ENCODE assay signal across 1 cellular context in the genomic region with DNA sequence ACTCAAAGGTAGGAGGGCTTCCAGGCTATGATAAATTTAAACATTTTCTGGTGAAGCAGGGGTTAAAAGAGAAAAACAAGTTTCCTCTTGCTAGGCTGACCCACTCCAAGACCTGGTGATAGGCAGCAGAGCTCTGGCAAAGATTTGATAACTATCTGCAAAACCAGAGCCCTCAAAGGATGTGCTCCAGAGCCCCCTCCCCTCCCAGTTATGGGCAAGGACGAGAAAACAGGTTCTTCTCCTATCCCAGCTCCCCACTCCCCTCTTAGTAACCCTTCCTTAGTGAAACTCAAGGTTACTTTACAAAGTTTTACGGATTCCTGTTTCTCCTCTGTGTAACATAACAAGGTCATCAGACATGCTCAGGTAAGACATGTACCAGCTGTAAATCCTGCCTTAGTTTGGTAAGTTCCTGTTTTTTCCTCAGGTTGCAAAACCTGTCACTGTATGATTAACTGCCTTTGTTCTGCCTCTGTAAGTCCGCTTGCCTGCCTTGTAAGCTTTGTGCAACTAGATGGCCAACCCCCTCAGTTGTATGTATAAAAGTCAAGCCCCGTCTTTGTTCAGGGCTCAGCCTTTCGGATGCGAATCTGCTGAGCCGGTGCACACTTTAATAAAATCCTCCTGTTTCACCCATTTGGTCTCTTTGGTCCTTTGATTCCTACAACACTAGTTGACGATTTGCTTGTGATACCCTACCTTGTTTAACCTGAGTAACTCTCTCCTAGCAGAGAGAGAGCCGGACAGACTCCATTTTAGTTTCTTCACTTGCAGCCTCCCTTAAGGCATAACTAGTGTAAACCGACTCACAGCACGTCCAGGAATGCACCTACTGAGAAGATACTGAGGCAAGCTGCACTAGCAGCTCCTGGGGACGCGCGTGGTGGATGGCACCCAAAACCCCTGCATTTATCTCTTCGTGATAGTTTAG.
TF ChIP-seq lines count a peak whose summit lies in the region.

No MANE protein-coding gene starts in this region.

TF ChIP-seq in GM23338, 12 proteins besides CTCF, POLR2A, EP300 and RAD21 (continued from another document):
- TF ChIP-seq, protein P1, sequence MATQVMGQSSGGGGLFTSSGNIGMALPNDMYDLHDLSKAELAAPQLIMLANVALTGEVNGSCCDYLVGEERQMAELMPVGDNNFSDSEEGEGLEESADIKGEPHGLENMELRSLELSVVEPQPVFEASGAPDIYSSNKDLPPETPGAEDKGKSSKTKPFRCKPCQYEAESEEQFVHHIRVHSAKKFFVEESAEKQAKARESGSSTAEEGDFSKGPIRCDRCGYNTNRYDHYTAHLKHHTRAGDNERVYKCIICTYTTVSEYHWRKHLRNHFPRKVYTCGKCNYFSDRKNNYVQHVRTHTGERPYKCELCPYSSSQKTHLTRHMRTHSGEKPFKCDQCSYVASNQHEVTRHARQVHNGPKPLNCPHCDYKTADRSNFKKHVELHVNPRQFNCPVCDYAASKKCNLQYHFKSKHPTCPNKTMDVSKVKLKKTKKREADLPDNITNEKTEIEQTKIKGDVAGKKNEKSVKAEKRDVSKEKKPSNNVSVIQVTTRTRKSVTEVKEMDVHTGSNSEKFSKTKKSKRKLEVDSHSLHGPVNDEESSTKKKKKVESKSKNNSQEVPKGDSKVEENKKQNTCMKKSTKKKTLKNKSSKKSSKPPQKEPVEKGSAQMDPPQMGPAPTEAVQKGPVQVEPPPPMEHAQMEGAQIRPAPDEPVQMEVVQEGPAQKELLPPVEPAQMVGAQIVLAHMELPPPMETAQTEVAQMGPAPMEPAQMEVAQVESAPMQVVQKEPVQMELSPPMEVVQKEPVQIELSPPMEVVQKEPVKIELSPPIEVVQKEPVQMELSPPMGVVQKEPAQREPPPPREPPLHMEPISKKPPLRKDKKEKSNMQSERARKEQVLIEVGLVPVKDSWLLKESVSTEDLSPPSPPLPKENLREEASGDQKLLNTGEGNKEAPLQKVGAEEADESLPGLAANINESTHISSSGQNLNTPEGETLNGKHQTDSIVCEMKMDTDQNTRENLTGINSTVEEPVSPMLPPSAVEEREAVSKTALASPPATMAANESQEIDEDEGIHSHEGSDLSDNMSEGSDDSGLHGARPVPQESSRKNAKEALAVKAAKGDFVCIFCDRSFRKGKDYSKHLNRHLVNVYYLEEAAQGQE (IDR thresholded peaks at IDR 0.05; ENCODE audit: unreplicated experiment): no peak
- TF ChIP-seq, protein P2, sequence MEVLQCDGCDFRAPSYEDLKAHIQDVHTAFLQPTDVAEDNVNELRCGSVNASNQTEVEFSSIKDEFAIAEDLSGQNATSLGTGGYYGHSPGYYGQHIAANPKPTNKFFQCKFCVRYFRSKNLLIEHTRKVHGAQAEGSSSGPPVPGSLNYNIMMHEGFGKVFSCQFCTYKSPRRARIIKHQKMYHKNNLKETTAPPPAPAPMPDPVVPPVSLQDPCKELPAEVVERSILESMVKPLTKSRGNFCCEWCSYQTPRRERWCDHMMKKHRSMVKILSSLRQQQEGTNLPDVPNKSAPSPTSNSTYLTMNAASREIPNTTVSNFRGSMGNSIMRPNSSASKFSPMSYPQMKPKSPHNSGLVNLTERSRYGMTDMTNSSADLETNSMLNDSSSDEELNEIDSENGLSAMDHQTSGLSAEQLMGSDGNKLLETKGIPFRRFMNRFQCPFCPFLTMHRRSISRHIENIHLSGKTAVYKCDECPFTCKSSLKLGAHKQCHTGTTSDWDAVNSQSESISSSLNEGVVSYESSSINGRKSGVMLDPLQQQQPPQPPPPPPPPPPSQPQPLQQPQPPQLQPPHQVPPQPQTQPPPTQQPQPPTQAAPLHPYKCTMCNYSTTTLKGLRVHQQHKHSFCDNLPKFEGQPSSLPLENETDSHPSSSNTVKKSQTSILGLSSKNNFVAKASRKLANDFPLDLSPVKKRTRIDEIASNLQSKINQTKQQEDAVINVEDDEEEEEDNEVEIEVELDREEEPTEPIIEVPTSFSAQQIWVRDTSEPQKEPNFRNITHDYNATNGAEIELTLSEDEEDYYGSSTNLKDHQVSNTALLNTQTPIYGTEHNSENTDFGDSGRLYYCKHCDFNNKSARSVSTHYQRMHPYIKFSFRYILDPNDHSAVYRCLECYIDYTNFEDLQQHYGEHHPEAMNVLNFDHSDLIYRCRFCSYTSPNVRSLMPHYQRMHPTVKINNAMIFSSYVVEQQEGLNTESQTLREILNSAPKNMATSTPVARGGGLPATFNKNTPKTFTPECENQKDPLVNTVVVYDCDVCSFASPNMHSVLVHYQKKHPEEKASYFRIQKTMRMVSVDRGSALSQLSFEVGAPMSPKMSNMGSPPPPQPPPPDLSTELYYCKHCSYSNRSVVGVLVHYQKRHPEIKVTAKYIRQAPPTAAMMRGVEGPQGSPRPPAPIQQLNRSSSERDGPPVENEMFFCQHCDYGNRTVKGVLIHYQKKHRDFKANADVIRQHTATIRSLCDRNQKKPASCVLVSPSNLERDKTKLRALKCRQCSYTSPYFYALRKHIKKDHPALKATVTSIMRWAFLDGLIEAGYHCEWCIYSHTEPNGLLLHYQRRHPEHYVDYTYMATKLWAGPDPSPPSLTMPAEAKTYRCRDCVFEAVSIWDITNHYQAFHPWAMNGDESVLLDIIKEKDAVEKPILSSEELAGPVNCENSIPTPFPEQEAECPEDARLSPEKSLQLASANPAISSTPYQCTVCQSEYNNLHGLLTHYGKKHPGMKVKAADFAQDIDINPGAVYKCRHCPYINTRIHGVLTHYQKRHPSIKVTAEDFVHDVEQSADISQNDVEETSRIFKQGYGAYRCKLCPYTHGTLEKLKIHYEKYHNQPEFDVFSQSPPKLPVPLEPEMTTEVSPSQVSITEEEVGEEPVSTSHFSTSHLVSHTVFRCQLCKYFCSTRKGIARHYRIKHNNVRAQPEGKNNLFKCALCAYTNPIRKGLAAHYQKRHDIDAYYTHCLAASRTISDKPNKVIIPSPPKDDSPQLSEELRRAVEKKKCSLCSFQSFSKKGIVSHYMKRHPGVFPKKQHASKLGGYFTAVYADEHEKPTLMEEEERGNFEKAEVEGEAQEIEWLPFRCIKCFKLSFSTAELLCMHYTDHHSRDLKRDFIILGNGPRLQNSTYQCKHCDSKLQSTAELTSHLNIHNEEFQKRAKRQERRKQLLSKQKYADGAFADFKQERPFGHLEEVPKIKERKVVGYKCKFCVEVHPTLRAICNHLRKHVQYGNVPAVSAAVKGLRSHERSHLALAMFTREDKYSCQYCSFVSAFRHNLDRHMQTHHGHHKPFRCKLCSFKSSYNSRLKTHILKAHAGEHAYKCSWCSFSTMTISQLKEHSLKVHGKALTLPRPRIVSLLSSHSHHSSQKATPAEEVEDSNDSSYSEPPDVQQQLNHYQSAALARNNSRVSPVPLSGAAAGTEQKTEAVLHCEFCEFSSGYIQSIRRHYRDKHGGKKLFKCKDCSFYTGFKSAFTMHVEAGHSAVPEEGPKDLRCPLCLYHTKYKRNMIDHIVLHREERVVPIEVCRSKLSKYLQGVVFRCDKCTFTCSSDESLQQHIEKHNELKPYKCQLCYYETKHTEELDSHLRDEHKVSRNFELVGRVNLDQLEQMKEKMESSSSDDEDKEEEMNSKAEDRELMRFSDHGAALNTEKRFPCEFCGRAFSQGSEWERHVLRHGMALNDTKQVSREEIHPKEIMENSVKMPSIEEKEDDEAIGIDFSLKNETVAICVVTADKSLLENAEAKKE (CRISPR knock-in tag; IDR thresholded peaks at IDR 0.05): no peak
